1 cellular context compared by ENCODE assay signal in the genomic region with DNA sequence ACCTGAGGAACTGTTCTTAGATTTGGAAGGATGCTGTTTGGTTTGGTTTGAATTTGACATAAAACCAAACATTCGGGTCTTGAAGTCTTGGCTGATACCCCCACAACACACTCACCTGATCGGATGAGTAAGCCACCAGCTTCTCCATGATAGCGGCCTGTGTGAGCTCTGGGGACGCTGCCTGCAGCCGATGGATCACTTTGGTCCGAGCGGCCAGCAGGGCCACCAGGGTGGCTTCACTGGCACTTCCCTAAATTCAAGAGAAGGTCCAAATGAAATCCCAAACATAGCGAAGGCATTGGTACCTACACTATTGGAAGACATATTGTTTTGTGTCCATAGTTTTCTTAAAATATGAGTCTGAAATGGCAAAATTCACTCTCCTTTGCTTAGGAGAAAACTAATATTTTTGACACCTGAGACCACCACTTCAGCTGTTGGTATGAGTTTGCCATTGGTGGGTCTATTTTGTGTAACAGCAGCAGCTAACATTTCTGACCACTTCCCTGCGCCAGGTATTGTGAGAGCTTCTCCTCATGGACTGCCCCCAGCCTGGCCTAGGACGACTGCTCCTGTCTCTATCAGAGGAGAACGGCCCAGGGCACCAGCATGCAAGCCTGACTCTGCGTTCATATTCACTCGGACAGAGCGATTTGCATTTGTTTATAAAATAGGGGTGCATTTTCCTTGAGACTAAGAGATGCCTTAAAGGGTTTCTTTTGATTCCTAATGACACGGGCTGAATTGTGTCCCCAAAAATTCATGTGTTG.
TF ChIP-seq lines count a peak whose summit lies in the region.

No MANE protein-coding gene starts in this region.

TF ChIP-seq in neural cell, 6 proteins besides CTCF, POLR2A, EP300 and RAD21 (continued from another document):
- no peak for TF ChIP-seq EZH2 (IDR thresholded peaks at IDR 0.05; ENCODE audit: borderline replicate concordance, insufficient read depth, low read length, poor library complexity, severe bottlenecking)
